ENCODE assay signal across 18 cellular contexts in the genomic region with DNA sequence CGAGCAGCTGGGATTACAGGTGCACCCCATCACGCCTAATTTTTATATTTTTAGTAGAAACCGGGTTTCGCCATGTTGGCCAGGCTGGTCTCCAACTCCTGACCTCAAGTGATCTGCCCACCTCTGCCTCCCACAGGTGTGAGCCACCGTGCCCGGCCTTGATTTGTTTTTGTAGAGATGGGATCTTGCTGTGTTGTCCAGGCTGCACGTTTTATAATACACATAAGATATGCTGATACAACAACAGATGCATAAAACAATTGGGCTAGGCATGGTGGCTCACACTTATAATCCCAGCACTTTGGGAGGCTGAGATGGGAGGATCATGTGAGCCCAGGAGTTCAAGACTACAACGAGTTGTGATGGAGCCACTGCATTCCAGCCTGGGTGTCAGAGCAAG. TPM values are rescaled to one million over a fixed set of nuclear protein-coding genes. Genes with fewer than 3 reads are reported as not detected.
DNase-seq lines count a peak whose midpoint lies in the region; ATAC-seq, FAIRE-seq and TF ChIP-seq lines count a peak whose summit lies in the region.
"Had no signal": no experiment of that assay in that cellular context is flagged by ENCODE, and none has a peak within 500 bp of the region (broad histone marks: within the 10 kb centered on the region; RNA-seq: fewer than 3 reads in every experiment).

No MANE protein-coding gene starts in this region.

- in situ Hi-C loops in HepG2 (cut with HindIII; ENCODE audit: extremely low pct_ligation_motif_present, low pct_unique_long_range_greater_than_20kb) (no loop called here), ACHN (cut with HindIII; ENCODE audit: low pct_ligation_motif_present, low pct_unique_long_range_greater_than_20kb, low sequenced_read_pairs) (no loop called here)

- H3K9me3 Mint-ChIP-seq in chondrocyte (ENCODE audit: low read depth), result no peaks in the 10 kb centered on the region
- H3K9me3 Mint-ChIP-seq: CD4-positive, alpha-beta memory T cell had no signal

- H3K9me3 ChIP-seq in HepG2 (ENCODE audit: low read length) (no peaks in the 10 kb centered on the region), right lobe of liver (no peaks in the 10 kb centered on the region), spleen (no peaks in the 10 kb centered on the region)
- H3K9me3 ChIP-seq: A549, Caco-2, HAP-1 had no signal

- H3K4me3 Mint-ChIP-seq in chondrocyte (ENCODE audit: unreplicated experiment), result no peak overlapping the region
- H3K4me3 Mint-ChIP-seq: CD4-positive, alpha-beta memory T cell had no signal

- no peak for TF ChIP-seq CTCF in HepG2 (CRISPR knock-in tag; IDR thresholded peaks at IDR 0.05)
- TF ChIP-seq CTCF in right lobe of liver (IDR thresholded peaks at IDR 0.05), result no peak
- no peak for TF ChIP-seq CTCF in chondrocyte (IDR thresholded peaks at IDR 0.05)
- no peak for TF ChIP-seq CTCF in spleen (IDR thresholded peaks at IDR 0.05 in 8 of 11, conservative IDR thresholded peaks at IDR 0.05 in 3 of 11)

- H3K9ac ChIP-seq in HepG2 (ENCODE audit: insufficient read depth, low read depth, low read length), result no peak overlapping the region

- CTCF ChIA-PET in HepG2 (lab: Yijun Ruan, JAX; ENCODE audit: low intra/inter-chr PET ratio, low total read pairs), result no interaction called here

- H3K27ac Mint-ChIP-seq in chondrocyte (ENCODE audit: unreplicated experiment), result no peak overlapping the region

- H3K4me1 ChIP-seq in HepG2 (ENCODE audit: insufficient read depth, low read length) (peaks cover 48% of the 10 kb centered on the region), right lobe of liver (peaks cover 0 to 17% (median 4%) of the 10 kb centered on the region in 4 donors), spleen (peaks cover 15 to 27% (median 19%) of the 10 kb centered on the region in 6 donors)

- TF ChIP-seq POLR2A in HepG2 (IDR thresholded peaks at IDR 0.05; ENCODE audit: insufficient read depth in 1 of 2, low read depth in 2 of 2, low read length in 2 of 2) (no peak), right lobe of liver (IDR thresholded peaks at IDR 0.05) (no peak), spleen (IDR thresholded peaks at IDR 0.05) (no peak)

- peaks cover 24% of the 10 kb centered on the region for H4K20me1 ChIP-seq in HepG2 (ENCODE audit: insufficient read depth, low read length)

- intact Hi-C loops in HepG2 (cut with micrococcal nuclease; ENCODE audit: unreplicated experiment) (no loop called here), right lobe of liver (cut with DNase I) (no loop called here), spleen (cut with DNase I; ENCODE audit: low total_unique reads) (no loop called here)

- FAIRE-seq in HepG2 (lab: Jason Lieb, UNC), result no peak
- FAIRE-seq: A549, G401.6, GM12892, H54 had no signal

- no peaks in the 10 kb centered on the region; a peak in 1 of 5 replicates for H3K27me3 ChIP-seq in HepG2 (ENCODE audit: control insufficient read depth in 1 of 2, insufficient read depth in 2 of 2, low read length in 2 of 2)
- no peaks in the 10 kb centered on the region for H3K27me3 ChIP-seq in right lobe of liver
- H3K27me3 ChIP-seq in spleen (replicated peaks in 1 of 7), result no peaks in the 10 kb centered on the region

- H3K4me3 ChIP-seq in HepG2 (replicated peaks in 1 of 3; ENCODE audit: insufficient read depth in 1 of 3, low read depth in 2 of 3, low read length in 3 of 3), result no peak overlapping the region
- no peak overlapping the region for H3K4me3 ChIP-seq in right lobe of liver
- H3K4me3 ChIP-seq in spleen, result no peak overlapping the region
- H3K4me3 ChIP-seq: A549, HAP-1 had no signal

- peaks cover 44% of the 10 kb centered on the region for H3K36me3 Mint-ChIP-seq in chondrocyte (ENCODE audit: low read depth)

- WGBS in HepG2 (ENCODE audit: low lambda C conversion rate), result 97% methylated on average over 8 of the region's 8 CpGs
- WGBS in right lobe of liver (ENCODE audit: insufficient coverage, low coverage, low lambda C conversion rate, missing lambda C conversion rate), result 97% methylated on average over 8 of the region's 8 CpGs
- 93 to 98% (median 96%) methylated on average over 8 of the region's 8 CpGs for WGBS in spleen, 5 donors

- TF ChIP-seq RAD21 in HepG2 (CRISPR knock-in tag; IDR thresholded peaks at IDR 0.05), result no peak

- no peak overlapping the region for H3K27ac ChIP-seq in HepG2 (ENCODE audit: extremely low read length, insufficient read depth, low read length)
- no peak overlapping the region for H3K27ac ChIP-seq in right lobe of liver
- no peak overlapping the region for H3K27ac ChIP-seq in spleen
- H3K27ac ChIP-seq: A549 had no signal

- POLR2A ChIA-PET in HepG2 (lab: Yijun Ruan, JAX), result no interaction called here

- H3K79me2 ChIP-seq in HepG2 (ENCODE audit: insufficient read depth, low read length), result peaks cover 52% of the 10 kb centered on the region

- DNase-seq in HepG2 (ENCODE audit: low spot score) (no peak), right lobe of liver (no peak), chondrocyte (ENCODE audit: low spot score) (peak; percentile 21), spleen (peak; percentile 20), ACHN (no peak), OCI-M1 (lab: John Stamatoyannopoulos, UW) (no peak)
- DNase-seq: 8988T; C1 segment of cervical spinal cord; Caco-2; CD4-positive, alpha-beta memory T cell; DMS153; DND-41; GOT3 had no signal

- no peak overlapping the region for H3K4me2 ChIP-seq in HepG2 (ENCODE audit: low read depth, low read length)
- H3K4me2 ChIP-seq: A549 had no signal

- BruUV-seq in HepG2 (replicated peaks; lab: Mats Ljungman, UMichigan), result no TSS peak

- TF ChIP-seq EP300 in HepG2 (IDR thresholded peaks at IDR 0.05; ENCODE audit: low read depth in 2 of 2, low read length in 2 of 2), result no peak
- TF ChIP-seq EP300 in HepG2 (CRISPR knock-in tag; IDR thresholded peaks at IDR 0.05; ENCODE audit: borderline replicate concordance), result no peak

- ATAC-seq in HepG2 (no peak), right lobe of liver (no peak)
- ATAC-seq: A549 had no signal

- peaks cover 40 to 73% of the 10 kb centered on the region in 2 experiments for H3K36me3 ChIP-seq in HepG2 (replicated peaks in 1 of 2; ENCODE audit: control insufficient read depth in 1 of 2, insufficient read depth in 2 of 2, low read length in 2 of 2)
- H3K36me3 ChIP-seq in right lobe of liver, result peaks cover 7 to 76% (median 34%) of the 10 kb centered on the region in 4 donors
- peaks cover 16 to 91% (median 79%) of the 10 kb centered on the region in 6 donors for H3K36me3 ChIP-seq in spleen

- no peak overlapping the region for H2AFZ ChIP-seq in HepG2 (ENCODE audit: low read length)

- H3K27me3 Mint-ChIP-seq in chondrocyte (ENCODE audit: low read depth), result no peaks in the 10 kb centered on the region
- H3K27me3 Mint-ChIP-seq: CD4-positive, alpha-beta memory T cell had no signal

- H3K4me1 Mint-ChIP-seq in chondrocyte (ENCODE audit: low read depth), result peaks cover 21% of the 10 kb centered on the region

RNA-seq across cellular contexts. Expression of a gene that starts 6.0 kb away (rescaled TPM):
- total RNA-seq in HepG2 (2016; rRNA removed; fragmentation: Illumina TruSeq; extraction: Trizol), result 29.6 and 30.7 TPM in 2 replicates
- 17.6 and 21.4 TPM in 2 replicates for total RNA-seq in HepG2 (2016; cell fraction: cytosol; rRNA removed; fragmentation: Illumina TruSeq; extraction: Trizol; ENCODE audit: low read depth)
- 29.5 and 30.6 TPM in 2 replicates for total RNA-seq in HepG2 (2016; cell fraction: insoluble cytoplasmic fraction; rRNA removed; fragmentation: Illumina TruSeq; extraction: Trizol)
- 23.9 and 28.0 TPM in 2 replicates for total RNA-seq in HepG2 (2016; cell fraction: membrane; rRNA removed; fragmentation: Illumina TruSeq; extraction: Trizol)
- total RNA-seq in HepG2 (2016; cell fraction: nucleus; rRNA removed; fragmentation: Illumina TruSeq; extraction: Trizol), result 45.6 and 50.9 TPM in 2 replicates
- polyA plus RNA-seq in HepG2 (2011; rRNA removed), result 45.9 and 49.4 TPM in 2 replicates
- 22.4 and 27.2 TPM in 2 replicates for polyA plus RNA-seq in HepG2 (2011; cell fraction: cytosol; rRNA removed)
- polyA plus RNA-seq in HepG2 (2011; cell fraction: nucleus; rRNA removed), result 148 and 160 TPM in 2 replicates
- 49.1 and 55.7 TPM in 2 replicates for polyA plus RNA-seq in HepG2 (2012)
- polyA plus RNA-seq in HepG2 (2016; cell fraction: cytosol; fragmentation: Illumina TruSeq; extraction: Trizol; ENCODE audit: low read depth), result 1.6 and 2.3 TPM in 2 replicates
- polyA plus RNA-seq in HepG2 (2016; cell fraction: insoluble cytoplasmic fraction; fragmentation: Illumina TruSeq; extraction: Trizol; ENCODE audit: low read depth), result 22.1 and 28.5 TPM in 2 replicates
- polyA plus RNA-seq in HepG2 (2016; cell fraction: membrane; fragmentation: Illumina TruSeq; extraction: Trizol; ENCODE audit: low read depth), result 6.8 and 7.2 TPM in 2 replicates
- polyA plus RNA-seq in HepG2 (2016; cell fraction: nucleus; fragmentation: Illumina TruSeq; extraction: Trizol; ENCODE audit: insufficient read depth, low read depth), result 90.2 and 93.2 TPM in 2 replicates
- 82.7 and 86.0 TPM in 2 replicates for polyA minus RNA-seq in HepG2 (2011; rRNA and poly(A)+ RNA removed; ENCODE audit: low replicate concordance)
- 18.0 and 21.4 TPM in 2 replicates for polyA minus RNA-seq in HepG2 (2011; cell fraction: cytosol; rRNA and poly(A)+ RNA removed)
- 71.6 and 79.7 TPM in 2 replicates for polyA minus RNA-seq in HepG2 (2011; cell fraction: nucleus; rRNA and poly(A)+ RNA removed)
- total RNA-seq in right lobe of liver, result 10 to 100 TPM; 12.7 to 27.8 (median 18.7) TPM
- total RNA-seq in chondrocyte, result 45.1 to 51.2 TPM (median 49.6 TPM) in 3 replicates
- total RNA-seq in spleen, result 10 to 100 TPM; 38.0 to 95.0 (median 60.1) TPM
- polyA plus RNA-seq in spleen, result 10 to 100 TPM; 13.4 to 26.1 (median 25.0) TPM

RNA-seq across cellular contexts. Expression of a gene that starts 52.5 kb away (rescaled TPM):
- 20.1 and 21.3 TPM in 2 replicates for total RNA-seq in HepG2 (2016; rRNA removed; fragmentation: Illumina TruSeq; extraction: Trizol)
- total RNA-seq in HepG2 (2016; cell fraction: cytosol; rRNA removed; fragmentation: Illumina TruSeq; extraction: Trizol; ENCODE audit: low read depth), result 4.6 and 4.8 TPM in 2 replicates
- 20.2 and 20.6 TPM in 2 replicates for total RNA-seq in HepG2 (2016; cell fraction: insoluble cytoplasmic fraction; rRNA removed; fragmentation: Illumina TruSeq; extraction: Trizol)
- 12.9 and 13.2 TPM in 2 replicates for total RNA-seq in HepG2 (2016; cell fraction: membrane; rRNA removed; fragmentation: Illumina TruSeq; extraction: Trizol)
- 21.3 and 24.7 TPM in 2 replicates for total RNA-seq in HepG2 (2016; cell fraction: nucleus; rRNA removed; fragmentation: Illumina TruSeq; extraction: Trizol)
- polyA plus RNA-seq in HepG2 (2011; rRNA removed), result 48.9 and 66.5 TPM in 2 replicates
- polyA plus RNA-seq in HepG2 (2011; cell fraction: cytosol; rRNA removed), result 36.2 and 36.3 TPM in 2 replicates
- polyA plus RNA-seq in HepG2 (2011; cell fraction: nucleus; rRNA removed), result 233 and 263 TPM in 2 replicates
- 33.2 and 38.1 TPM in 2 replicates for polyA plus RNA-seq in HepG2 (2012)
- 2.0 TPM in 2 replicates for polyA plus RNA-seq in HepG2 (2016; cell fraction: cytosol; fragmentation: Illumina TruSeq; extraction: Trizol; ENCODE audit: low read depth)
- 22.9 and 27.1 TPM in 2 replicates for polyA plus RNA-seq in HepG2 (2016; cell fraction: insoluble cytoplasmic fraction; fragmentation: Illumina TruSeq; extraction: Trizol; ENCODE audit: low read depth)
- polyA plus RNA-seq in HepG2 (2016; cell fraction: membrane; fragmentation: Illumina TruSeq; extraction: Trizol; ENCODE audit: low read depth), result 7.5 and 8.2 TPM in 2 replicates
- 48.3 and 49.0 TPM in 2 replicates for polyA plus RNA-seq in HepG2 (2016; cell fraction: nucleus; fragmentation: Illumina TruSeq; extraction: Trizol; ENCODE audit: insufficient read depth, low read depth)
- 20.1 and 43.0 TPM in 2 replicates for polyA minus RNA-seq in HepG2 (2011; rRNA and poly(A)+ RNA removed; ENCODE audit: low replicate concordance)
- 16.4 and 17.8 TPM in 2 replicates for polyA minus RNA-seq in HepG2 (2011; cell fraction: cytosol; rRNA and poly(A)+ RNA removed)
- 66.4 and 72.6 TPM in 2 replicates for polyA minus RNA-seq in HepG2 (2011; cell fraction: nucleus; rRNA and poly(A)+ RNA removed)
- total RNA-seq in right lobe of liver, result 10 to 100 TPM; 14.8 to 46.2 (median 28.8) TPM
- 79.2 to 155 TPM (median 80.8 TPM) in 3 replicates for total RNA-seq in chondrocyte
- 100 to 1,000 TPM; 119 to 169 (median 138) TPM for total RNA-seq in spleen
- polyA plus RNA-seq in spleen, result 100 to 1,000 TPM in 1 of 3 donors, 10 to 100 TPM in 2; 66.9 to 102 (median 79.4) TPM

Comparison
In these comparisons a context has a peak if more than half of its experiments do, and no peak if none do; other contexts are left out.
1. DNase-seq: peak in chondrocyte (single experiment) and spleen (single experiment); none in HepG2 (single experiment), right lobe of liver (0 of 3), ACHN (single experiment) and OCI-M1 (single experiment).